Comparison of ENCODE assay signal across 7 cellular contexts in genomic region chr2:84875619-84876018, GRCh38. TPM values are rescaled to one million over a fixed set of nuclear protein-coding genes. Genes with fewer than 3 reads are reported as not detected.
DNase-seq lines count a peak whose midpoint lies in the region; ATAC-seq, FAIRE-seq and TF ChIP-seq lines count a peak whose summit lies in the region.
"Not testable (repeated sequence)": the region's sequence is repeated elsewhere in the genome, so short reads cannot be mapped to it uniquely, and the experiment has no call there.

No MANE protein-coding gene starts in this region.

- not testable (repeated sequence) for H4K20me1 ChIP-seq in HepG2 (ENCODE audit: insufficient read depth, low read length)

- CTCF ChIA-PET in CD8-positive, alpha-beta memory T cell (lab: Charles Lee), result interaction anchor here (1.2 to 4.3 kb wide), 2 partner anchors 14 to 50 kb away, joined by 3 to 35 read pairs; no protein-coding TSS in a partner anchor
- CTCF ChIA-PET in WTC11 (lab: Charles Lee); HepG2 (lab: Yijun Ruan, JAX; ENCODE audit: low intra/inter-chr PET ratio, low total read pairs): not testable (repeated sequence)
- CTCF ChIA-PET in activated naive CD4-positive, alpha-beta T cell treated with anti-CD3 and anti-CD28 coated beads, Interleukin-2, amount 10 ng/mL, durations not matched to agents 7 days and 5 days (lab: Charles Lee), result interaction anchor here (1.3 to 10.8 kb wide), 3 partner anchors 14 to 382 kb away, joined by 3 to 134 read pairs (median 7); no protein-coding TSS in a partner anchor

- not testable (repeated sequence) for H3K4me2 ChIP-seq in HepG2 (ENCODE audit: low read depth, low read length)

- not testable (repeated sequence) for H2AFZ ChIP-seq in HepG2 (ENCODE audit: low read length)

- not testable (repeated sequence) for H3K36me3 ChIP-seq in CD8-positive, alpha-beta memory T cell (ENCODE audit: insufficient read depth, low read length); HepG2 (replicated peaks in 1 of 2; ENCODE audit: control insufficient read depth in 1 of 2, insufficient read depth in 2 of 2, low read length in 2 of 2)

- H3K27ac Mint-ChIP-seq in CD8-positive, alpha-beta memory T cell, result peak overlapping the region; percentile 17 to 93 (median 78)
- not testable (repeated sequence) for H3K27ac Mint-ChIP-seq in WTC11
- H3K27ac Mint-ChIP-seq in activated T-cell treated with anti-CD3 and anti-CD28 coated beads, Interleukin-2, amount 50 U/mL, for 24 hours, result peak overlapping the region; percentile 96
- H3K27ac Mint-ChIP-seq in activated naive CD4-positive, alpha-beta T cell treated with anti-CD3 and anti-CD28 coated beads, Interleukin-2, amount 10 ng/mL, durations not matched to agents 7 days and 5 days, result peak overlapping the region; percentile 25
- H3K27ac Mint-ChIP-seq in activated naive CD8-positive, alpha-beta T cell treated with anti-CD3 and anti-CD28 coated beads, Interleukin-2, amount 50 U/mL, for 24 hours, result peak overlapping the region; percentile 97
- peak overlapping the region; percentile 10 for H3K27ac Mint-ChIP-seq in stimulated activated memory B cell treated with anti-CD40 and anti-IgM and Interleukin-4, amounts not matched to agents 10 μg/mL and 1 μg/mL and 100 μg/mL, for 72 hours

- not testable (repeated sequence) for H3K9me3 Mint-ChIP-seq in CD8-positive, alpha-beta memory T cell; WTC11; activated T-cell treated with anti-CD3 and anti-CD28 coated beads, Interleukin-2, amount 50 U/mL, for 24 hours; activated naive CD4-positive, alpha-beta T cell treated with anti-CD3 and anti-CD28 coated beads, Interleukin-2, amount 10 ng/mL, durations not matched to agents 7 days and 5 days; activated naive CD8-positive, alpha-beta T cell treated with anti-CD3 and anti-CD28 coated beads, Interleukin-2, amount 50 U/mL, for 24 hours; stimulated activated memory B cell treated with anti-CD40 and anti-IgM and Interleukin-4, amounts not matched to agents 10 μg/mL and 1 μg/mL and 100 μg/mL, for 72 hours

- H3K27ac ChIP-seq in CD8-positive, alpha-beta memory T cell (ENCODE audit: low read depth, low read length); HepG2 (ENCODE audit: extremely low read length, insufficient read depth, low read length): not testable (repeated sequence)

- not testable (repeated sequence) for H3K79me2 ChIP-seq in HepG2 (ENCODE audit: insufficient read depth, low read length)

- not testable (repeated sequence) for DNase-seq in CD8-positive, alpha-beta memory T cell; WTC11 (ENCODE audit: low spot score); activated T-cell treated with anti-CD3 and anti-CD28 coated beads, Interleukin-2, amount 50 U/mL, for 24 hours; activated naive CD8-positive, alpha-beta T cell treated with anti-CD3 and anti-CD28 coated beads, Interleukin-2, amount 50 U/mL, for 24 hours; HepG2 (ENCODE audit: low spot score)
- DNase-seq in activated naive CD4-positive, alpha-beta T cell treated with anti-CD3 and anti-CD28 coated beads, Interleukin-2, amount 10 ng/mL, durations not matched to agents 7 days and 5 days, result peak; percentile 8

- H3K4me3 ChIP-seq in CD8-positive, alpha-beta memory T cell (ENCODE audit: low read length); HepG2 (replicated peaks in 1 of 3; ENCODE audit: insufficient read depth in 1 of 3, low read depth in 2 of 3, low read length in 3 of 3): not testable (repeated sequence)

- not testable (repeated sequence) for FAIRE-seq in HepG2 (lab: Jason Lieb, UNC)

- H3K4me1 Mint-ChIP-seq in CD8-positive, alpha-beta memory T cell, result peaks cover 54 to 86% (median 84%) of the 10 kb centered on the region in 3 donors
- not testable (repeated sequence) for H3K4me1 Mint-ChIP-seq in WTC11
- peaks cover 82% of the 10 kb centered on the region for H3K4me1 Mint-ChIP-seq in activated T-cell treated with anti-CD3 and anti-CD28 coated beads, Interleukin-2, amount 50 U/mL, for 24 hours (ENCODE audit: low read depth)
- H3K4me1 Mint-ChIP-seq in activated naive CD4-positive, alpha-beta T cell treated with anti-CD3 and anti-CD28 coated beads, Interleukin-2, amount 10 ng/mL, durations not matched to agents 7 days and 5 days, result peaks cover 74% of the 10 kb centered on the region
- H3K4me1 Mint-ChIP-seq in activated naive CD8-positive, alpha-beta T cell treated with anti-CD3 and anti-CD28 coated beads, Interleukin-2, amount 50 U/mL, for 24 hours, result peaks cover 78% of the 10 kb centered on the region
- peaks cover 23% of the 10 kb centered on the region for H3K4me1 Mint-ChIP-seq in stimulated activated memory B cell treated with anti-CD40 and anti-IgM and Interleukin-4, amounts not matched to agents 10 μg/mL and 1 μg/mL and 100 μg/mL, for 72 hours

- TF ChIP-seq CTCF in WTC11 (IDR thresholded peaks at IDR 0.05); HepG2 (CRISPR knock-in tag; IDR thresholded peaks at IDR 0.05): not testable (repeated sequence)

- POLR2A ChIA-PET in CD8-positive, alpha-beta memory T cell (lab: Charles Lee); WTC11 (lab: Charles Lee); HepG2 (lab: Yijun Ruan, JAX): not testable (repeated sequence)

- H3K9me3 ChIP-seq in CD8-positive, alpha-beta memory T cell (ENCODE audit: low read length); HepG2 (ENCODE audit: low read length): not testable (repeated sequence)

- not testable (repeated sequence) for TF ChIP-seq RAD21 in HepG2 (CRISPR knock-in tag; IDR thresholded peaks at IDR 0.05)

- not testable (repeated sequence) for H3K9ac ChIP-seq in HepG2 (ENCODE audit: insufficient read depth, low read depth, low read length)

- 83% methylated on average over 1 of the region's 1 CpG for WGBS in HepG2 (ENCODE audit: low lambda C conversion rate)

- peak overlapping the region in 2 of 7 donors; percentile 20 to 83 for H3K4me3 Mint-ChIP-seq in CD8-positive, alpha-beta memory T cell
- H3K4me3 Mint-ChIP-seq in WTC11; stimulated activated memory B cell treated with anti-CD40 and anti-IgM and Interleukin-4, amounts not matched to agents 10 μg/mL and 1 μg/mL and 100 μg/mL, for 72 hours: not testable (repeated sequence)
- peak overlapping the region; percentile 25 for H3K4me3 Mint-ChIP-seq in activated T-cell treated with anti-CD3 and anti-CD28 coated beads, Interleukin-2, amount 50 U/mL, for 24 hours
- peak overlapping the region; percentile 25 for H3K4me3 Mint-ChIP-seq in activated naive CD4-positive, alpha-beta T cell treated with anti-CD3 and anti-CD28 coated beads, Interleukin-2, amount 10 ng/mL, durations not matched to agents 7 days and 5 days
- H3K4me3 Mint-ChIP-seq in activated naive CD8-positive, alpha-beta T cell treated with anti-CD3 and anti-CD28 coated beads, Interleukin-2, amount 50 U/mL, for 24 hours, result peak overlapping the region; percentile 41

- peaks cover under 1 to 23% (median 5%) of the 10 kb centered on the region in 3 donors for H3K36me3 Mint-ChIP-seq in CD8-positive, alpha-beta memory T cell
- not testable (repeated sequence) for H3K36me3 Mint-ChIP-seq in WTC11; stimulated activated memory B cell treated with anti-CD40 and anti-IgM and Interleukin-4, amounts not matched to agents 10 μg/mL and 1 μg/mL and 100 μg/mL, for 72 hours
- peaks cover 56% of the 10 kb centered on the region for H3K36me3 Mint-ChIP-seq in activated T-cell treated with anti-CD3 and anti-CD28 coated beads, Interleukin-2, amount 50 U/mL, for 24 hours (ENCODE audit: low read depth)
- peaks cover 66% of the 10 kb centered on the region for H3K36me3 Mint-ChIP-seq in activated naive CD4-positive, alpha-beta T cell treated with anti-CD3 and anti-CD28 coated beads, Interleukin-2, amount 10 ng/mL, durations not matched to agents 7 days and 5 days
- H3K36me3 Mint-ChIP-seq in activated naive CD8-positive, alpha-beta T cell treated with anti-CD3 and anti-CD28 coated beads, Interleukin-2, amount 50 U/mL, for 24 hours (ENCODE audit: low read depth), result peaks cover 31% of the 10 kb centered on the region

- in situ Hi-C loops in HepG2 (cut with HindIII; ENCODE audit: extremely low pct_ligation_motif_present, low pct_unique_long_range_greater_than_20kb), result not testable (repeated sequence)

- not testable (repeated sequence) for H3K27me3 Mint-ChIP-seq in CD8-positive, alpha-beta memory T cell; activated T-cell treated with anti-CD3 and anti-CD28 coated beads, Interleukin-2, amount 50 U/mL, for 24 hours; activated naive CD4-positive, alpha-beta T cell treated with anti-CD3 and anti-CD28 coated beads, Interleukin-2, amount 10 ng/mL, durations not matched to agents 7 days and 5 days; activated naive CD8-positive, alpha-beta T cell treated with anti-CD3 and anti-CD28 coated beads, Interleukin-2, amount 50 U/mL, for 24 hours; stimulated activated memory B cell treated with anti-CD40 and anti-IgM and Interleukin-4, amounts not matched to agents 10 μg/mL and 1 μg/mL and 100 μg/mL, for 72 hours
- peaks cover 58% of the 10 kb centered on the region for H3K27me3 Mint-ChIP-seq in WTC11 (ENCODE audit: low read depth)

- not testable (repeated sequence) for TF ChIP-seq POLR2A in HepG2 (IDR thresholded peaks at IDR 0.05; ENCODE audit: insufficient read depth in 1 of 2, low read depth in 2 of 2, low read length in 2 of 2)

- BruUV-seq in HepG2 (replicated peaks; lab: Mats Ljungman, UMichigan), result not testable (repeated sequence)

- intact Hi-C loops in HepG2 (cut with micrococcal nuclease; ENCODE audit: unreplicated experiment), result not testable (repeated sequence)

- peaks cover 74% of the 10 kb centered on the region for H3K4me1 ChIP-seq in CD8-positive, alpha-beta memory T cell (ENCODE audit: insufficient read depth, low read length)
- H3K4me1 ChIP-seq in HepG2 (ENCODE audit: insufficient read depth, low read length), result peaks cover 22% of the 10 kb centered on the region

- not testable (repeated sequence) for H3K27me3 ChIP-seq in CD8-positive, alpha-beta memory T cell (ENCODE audit: insufficient read depth, low read length, poor library complexity, severe bottlenecking)
- peaks cover 9 to 42% of the 10 kb centered on the region in 2 experiments for H3K27me3 ChIP-seq in HepG2 (ENCODE audit: control insufficient read depth in 1 of 2, insufficient read depth in 2 of 2, low read length in 2 of 2)

- TF ChIP-seq EP300 in HepG2 (IDR thresholded peaks at IDR 0.05; ENCODE audit: low read depth in 2 of 2, low read length in 2 of 2); HepG2 (CRISPR knock-in tag; IDR thresholded peaks at IDR 0.05; ENCODE audit: borderline replicate concordance): not testable (repeated sequence)

- ATAC-seq in WTC11; activated naive CD8-positive, alpha-beta T cell treated with anti-CD3 and anti-CD28 coated beads, Interleukin-2, amount 50 U/mL, for 24 hours; HepG2; stimulated activated memory B cell treated with anti-CD40 and anti-IgM and Interleukin-4, amounts not matched to agents 10 μg/mL and 1 μg/mL and 100 μg/mL, for 72 hours: not testable (repeated sequence)

RNA-seq across cellular contexts. Expression of gene TRABD2A, which starts 5.3 kb away (rescaled TPM):
- 10 to 100 TPM; 20.3 to 20.8 TPM for total RNA-seq in CD8-positive, alpha-beta memory T cell
- polyA plus RNA-seq in CD8-positive, alpha-beta memory T cell, result 36.6 TPM
- 7.1 to 12.1 TPM (median 7.5 TPM) in 3 replicates for total RNA-seq in WTC11 (2021)
- total RNA-seq in HepG2 (2016; rRNA removed; fragmentation: Illumina TruSeq; extraction: Trizol), result 0.36 TPM in 1 of 2 replicates, not detected in the other
- not detected in 2 replicates for total RNA-seq in HepG2 (2016; cell fraction: cytosol; rRNA removed; fragmentation: Illumina TruSeq; extraction: Trizol; ENCODE audit: low read depth)
- 0.09 TPM in 1 of 2 replicates, not detected in the other for total RNA-seq in HepG2 (2016; cell fraction: insoluble cytoplasmic fraction; rRNA removed; fragmentation: Illumina TruSeq; extraction: Trizol)
- 0.38 TPM in 1 of 2 replicates, not detected in the other for total RNA-seq in HepG2 (2016; cell fraction: membrane; rRNA removed; fragmentation: Illumina TruSeq; extraction: Trizol)
- total RNA-seq in HepG2 (2016; cell fraction: nucleus; rRNA removed; fragmentation: Illumina TruSeq; extraction: Trizol), result 0.34 TPM in 1 of 2 replicates, not detected in the other
- polyA plus RNA-seq in HepG2 (2011; rRNA removed), result 0.15 and 0.21 TPM in 2 replicates
- polyA plus RNA-seq in HepG2 (2011; cell fraction: cytosol; rRNA removed), result 0.21 TPM in 1 of 2 replicates, not detected in the other
- 0.12 TPM in 1 of 2 replicates, not detected in the other for polyA plus RNA-seq in HepG2 (2011; cell fraction: nucleus; rRNA removed)
- polyA plus RNA-seq in HepG2 (2012), result 0.13 and 0.25 TPM in 2 replicates
- 0.28 TPM in 1 of 2 replicates, not detected in the other for polyA plus RNA-seq in HepG2 (2016; cell fraction: cytosol; fragmentation: Illumina TruSeq; extraction: Trizol; ENCODE audit: low read depth)
- not detected in 2 replicates for polyA plus RNA-seq in HepG2 (2016; cell fraction: insoluble cytoplasmic fraction; fragmentation: Illumina TruSeq; extraction: Trizol; ENCODE audit: low read depth)
- 0.06 TPM in 1 of 2 replicates, not detected in the other for polyA plus RNA-seq in HepG2 (2016; cell fraction: membrane; fragmentation: Illumina TruSeq; extraction: Trizol; ENCODE audit: low read depth)
- polyA plus RNA-seq in HepG2 (2016; cell fraction: nucleus; fragmentation: Illumina TruSeq; extraction: Trizol; ENCODE audit: insufficient read depth, low read depth), result not detected in 2 replicates
- 0.16 and 246 TPM in 2 replicates for polyA minus RNA-seq in HepG2 (2011; rRNA and poly(A)+ RNA removed; ENCODE audit: low replicate concordance)
- polyA minus RNA-seq in HepG2 (2011; cell fraction: cytosol; rRNA and poly(A)+ RNA removed), result not detected in 2 replicates
- polyA minus RNA-seq in HepG2 (2011; cell fraction: nucleus; rRNA and poly(A)+ RNA removed), result 0.50 TPM in 1 of 2 replicates, not detected in the other

RNA-seq across cellular contexts. Expression of gene TMSB10, which starts 29.8 kb away (rescaled TPM):
- 1,000 to 10,000 TPM; 1,121 to 1,125 TPM for total RNA-seq in CD8-positive, alpha-beta memory T cell
- 4,836 TPM for polyA plus RNA-seq in CD8-positive, alpha-beta memory T cell
- total RNA-seq in WTC11 (2021), result 869 to 943 TPM (median 911 TPM) in 3 replicates
- total RNA-seq in HepG2 (2016; rRNA removed; fragmentation: Illumina TruSeq; extraction: Trizol), result 708 and 754 TPM in 2 replicates
- 577 and 682 TPM in 2 replicates for total RNA-seq in HepG2 (2016; cell fraction: cytosol; rRNA removed; fragmentation: Illumina TruSeq; extraction: Trizol; ENCODE audit: low read depth)
- 702 and 711 TPM in 2 replicates for total RNA-seq in HepG2 (2016; cell fraction: insoluble cytoplasmic fraction; rRNA removed; fragmentation: Illumina TruSeq; extraction: Trizol)
- 753 and 798 TPM in 2 replicates for total RNA-seq in HepG2 (2016; cell fraction: membrane; rRNA removed; fragmentation: Illumina TruSeq; extraction: Trizol)
- 206 and 246 TPM in 2 replicates for total RNA-seq in HepG2 (2016; cell fraction: nucleus; rRNA removed; fragmentation: Illumina TruSeq; extraction: Trizol)
- polyA plus RNA-seq in HepG2 (2011; rRNA removed), result 528 and 665 TPM in 2 replicates
- polyA plus RNA-seq in HepG2 (2011; cell fraction: cytosol; rRNA removed), result 1,060 and 1,065 TPM in 2 replicates
- 311 and 445 TPM in 2 replicates for polyA plus RNA-seq in HepG2 (2011; cell fraction: nucleus; rRNA removed)
- 917 and 1,099 TPM in 2 replicates for polyA plus RNA-seq in HepG2 (2012)
- polyA plus RNA-seq in HepG2 (2016; cell fraction: cytosol; fragmentation: Illumina TruSeq; extraction: Trizol; ENCODE audit: low read depth), result 700 and 865 TPM in 2 replicates
- polyA plus RNA-seq in HepG2 (2016; cell fraction: insoluble cytoplasmic fraction; fragmentation: Illumina TruSeq; extraction: Trizol; ENCODE audit: low read depth), result 669 and 773 TPM in 2 replicates
- polyA plus RNA-seq in HepG2 (2016; cell fraction: membrane; fragmentation: Illumina TruSeq; extraction: Trizol; ENCODE audit: low read depth), result 819 and 872 TPM in 2 replicates
- polyA plus RNA-seq in HepG2 (2016; cell fraction: nucleus; fragmentation: Illumina TruSeq; extraction: Trizol; ENCODE audit: insufficient read depth, low read depth), result 429 and 431 TPM in 2 replicates
- 67.4 and 236 TPM in 2 replicates for polyA minus RNA-seq in HepG2 (2011; rRNA and poly(A)+ RNA removed; ENCODE audit: low replicate concordance)
- 123 and 157 TPM in 2 replicates for polyA minus RNA-seq in HepG2 (2011; cell fraction: cytosol; rRNA and poly(A)+ RNA removed)
- 35.6 and 38.8 TPM in 2 replicates for polyA minus RNA-seq in HepG2 (2011; cell fraction: nucleus; rRNA and poly(A)+ RNA removed)
